15 cellular contexts compared by ENCODE assay signal in genomic region chr6:129105035-129105434, GRCh38.
DNase-seq lines count a peak whose midpoint lies in the region; ATAC-seq and TF ChIP-seq lines count a peak whose summit lies in the region.
"Had no signal": no experiment of that assay in that cellular context is flagged by ENCODE, and none has a peak within 500 bp of the region (broad histone marks: within the 10 kb centered on the region; RNA-seq: fewer than 3 reads in every experiment).

No MANE protein-coding gene starts in this region.

- H3F3A ChIP-seq in MM.1S (ENCODE audit: insufficient read depth, low read length) = no peaks in the 10 kb centered on the region

- H3K9ac ChIP-seq in skeletal muscle tissue (ENCODE audit: low read depth in 1 of 3, low read length in 3 of 3) (no peak overlapping the region), MM.1S (ENCODE audit: low read length) (no peak overlapping the region)

- no peaks in the 10 kb centered on the region for H4K20me1 ChIP-seq in MM.1S (ENCODE audit: insufficient read depth, low read length)

- TF ChIP-seq POLR2A in NB4 (IDR thresholded peaks at IDR 0.05; ENCODE audit: extremely low read depth, insufficient read length) (no peak), right lobe of liver (IDR thresholded peaks at IDR 0.05) (no peak)

- no peaks in the 10 kb centered on the region for H3K9me3 ChIP-seq in skeletal muscle tissue (ENCODE audit: control insufficient read depth in 3 of 3, low read length in 3 of 3)
- H3K9me3 ChIP-seq in right lobe of liver = no peaks in the 10 kb centered on the region
- H3K9me3 ChIP-seq in MM.1S (replicated peaks; ENCODE audit: insufficient read depth, low read length) = no peaks in the 10 kb centered on the region
- H3K9me3 ChIP-seq: body of pancreas, thoracic aorta had no signal

- no peaks in the 10 kb centered on the region for H3K79me2 ChIP-seq in MM.1S (ENCODE audit: low read length)

- no CpG with 5 or more reads among the region's 1 CpG for WGBS in right lobe of liver (ENCODE audit: insufficient coverage, low coverage, low lambda C conversion rate, missing lambda C conversion rate)

- intact Hi-C loops in left ventricle myocardium superior (cut with micrococcal nuclease) = no loop called here
- intact Hi-C loops in right lobe of liver (cut with DNase I) = no loop called here

- H3K4me3 ChIP-seq in NB4 (ENCODE audit: low read depth, low read length) (no peak overlapping the region), skeletal muscle tissue (ENCODE audit: low read length in 3 of 3) (no peak overlapping the region), right lobe of liver (no peak overlapping the region), MM.1S (ENCODE audit: low read length) (no peak overlapping the region)
- H3K4me3 ChIP-seq: body of pancreas, thoracic aorta had no signal

- H3K27me3 ChIP-seq in skeletal muscle tissue (ENCODE audit: control insufficient read depth in 3 of 3, insufficient read depth in 3 of 3, low read length in 3 of 3) = no peaks in the 10 kb centered on the region
- H3K27me3 ChIP-seq in right lobe of liver = no peaks in the 10 kb centered on the region
- H3K27me3 ChIP-seq in MM.1S (replicated peaks; ENCODE audit: insufficient read depth, low read length) = no peaks in the 10 kb centered on the region
- H3K27me3 ChIP-seq: body of pancreas had no signal

- H3K36me3 ChIP-seq in skeletal muscle tissue (ENCODE audit: control insufficient read depth in 3 of 3, insufficient read depth in 3 of 3, low read length in 3 of 3) = no peaks in the 10 kb centered on the region
- no peaks in the 10 kb centered on the region for H3K36me3 ChIP-seq in right lobe of liver
- H3K36me3 ChIP-seq in MM.1S (replicated peaks; ENCODE audit: insufficient read depth, low read length) = no peaks in the 10 kb centered on the region
- H3K36me3 ChIP-seq: thoracic aorta had no signal

- H3K27ac ChIP-seq in skeletal muscle tissue (ENCODE audit: low read depth, low read length) = peak overlapping the region; percentile 49
- H3K27ac ChIP-seq in right lobe of liver = no peak overlapping the region
- H3K27ac ChIP-seq in MM.1S (ENCODE audit: low read length) = no peak overlapping the region
- H3K27ac ChIP-seq: body of pancreas had no signal

- H3K9me2 ChIP-seq in MM.1S (replicated peaks; ENCODE audit: insufficient read depth, low read length) = no peaks in the 10 kb centered on the region

- ATAC-seq in left ventricle myocardium superior (peak; percentile 58), right lobe of liver (no peak)
- ATAC-seq: activated CD4-positive, alpha-beta T cell treated with anti-CD3 and anti-CD28 coated beads for 36 hours; body of pancreas; natural killer cell treated with Interleukin-12 subunit alpha and Interleukin-12 subunit beta and Interleukin-15 and Interleukin-18, amount 100 ng/mL, for 72 hours had no signal

- TF ChIP-seq CTCF in NB4 (IDR thresholded peaks at IDR 0.05; ENCODE audit: low read depth, low read length) = no peak
- TF ChIP-seq CTCF in right lobe of liver (IDR thresholded peaks at IDR 0.05) = no peak
- no peak for TF ChIP-seq CTCF in MM.1S (IDR thresholded peaks at IDR 0.05; ENCODE audit: low read length)

- H3K4me1 ChIP-seq in skeletal muscle tissue (ENCODE audit: control insufficient read depth in 3 of 3, insufficient read depth in 3 of 3, low read length in 3 of 3) = peaks cover 0 to 7% (median 2%) of the 10 kb centered on the region in 3 donors
- H3K4me1 ChIP-seq in right lobe of liver = no peaks in the 10 kb centered on the region
- no peaks in the 10 kb centered on the region for H3K4me1 ChIP-seq in MM.1S (ENCODE audit: low read length)
- H3K4me1 ChIP-seq: body of pancreas had no signal

- peak; percentile 6 for DNase-seq in NB4 (ENCODE audit: low read depth)
- peak; percentile 54 for DNase-seq in brain pericyte (ENCODE audit: low read depth, low spot score)
- DNase-seq in left ventricle myocardium superior = peak; percentile 51
- no peak for DNase-seq in NCI-H345 (lab: John Stamatoyannopoulos, UW)
- DNase-seq in right lobe of liver = no peak
- no peak for DNase-seq in MM.1S
- DNase-seq: activated CD4-positive, alpha-beta T cell treated with anti-CD3 and anti-CD28 coated beads for 36 hours; body of pancreas; erythroblast; NCI-H1694; small intestine; T-helper 1 cell had no signal

- no peak overlapping the region for H2AFZ ChIP-seq in MM.1S (ENCODE audit: low read length)

- H3K4me2 ChIP-seq in MM.1S (ENCODE audit: low read depth, low read length) = no peak overlapping the region

Comparison
In these comparisons a context has a peak if more than half of its experiments do, and no peak if none do; other contexts are left out.
1. DNase-seq: peak in NB4 (single experiment), brain pericyte (single experiment) and left ventricle myocardium superior (single experiment); none in NCI-H345 (single experiment), right lobe of liver (0 of 3) and MM.1S (single experiment).